In the genomic region with DNA sequence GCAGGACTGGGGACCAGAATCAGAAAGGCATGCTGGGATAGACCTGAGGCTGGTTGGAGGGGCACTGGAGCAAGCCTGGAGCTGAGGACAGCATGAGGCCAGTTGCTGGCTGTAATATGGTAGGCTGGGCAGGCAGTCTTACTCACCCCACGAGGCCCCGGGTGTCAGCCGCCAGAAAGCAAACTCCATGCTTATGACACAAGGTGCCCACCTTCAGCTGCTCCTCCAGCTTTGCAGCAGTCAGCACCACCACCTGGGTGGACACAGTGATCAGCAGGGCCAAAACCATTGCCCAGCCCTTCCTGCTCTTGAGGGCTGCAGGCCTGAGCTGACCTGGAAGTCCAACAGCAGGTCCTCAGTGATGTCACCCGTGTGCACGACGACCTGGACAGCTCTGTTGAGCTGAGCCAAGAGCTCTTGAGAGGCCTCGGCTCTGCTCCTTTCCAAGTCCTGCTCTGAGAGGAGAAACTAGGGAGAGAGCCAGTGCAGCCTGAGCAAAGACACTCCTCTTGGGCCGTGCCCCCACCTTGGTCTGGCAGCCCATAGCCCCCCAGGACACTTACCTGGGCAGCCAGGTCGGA, we compare ENCODE assay signal across 6 cellular contexts. TPM values are rescaled to one million over a fixed set of nuclear protein-coding genes. Genes with fewer than 3 reads are reported as not detected.
DNase-seq lines count a peak whose midpoint lies in the region; ATAC-seq lines count a peak whose summit lies in the region.

No MANE protein-coding gene starts in this region.

- H2BK12ac ChIP-seq in mesenchymal stem cell (ENCODE audit: low read length in 2 of 2) = peak overlapping the region; percentile 60 to 96

- ATAC-seq in CD4-positive, CD25-positive, alpha-beta regulatory T cell (ENCODE audit: low read depth in 2 of 2) = peak in 1 of 2 donors; percentile 15
- ATAC-seq in HG02763 (IDR thresholded peaks at IDR 0.05; ENCODE audit: unreplicated experiment) = no peak

- H3K27ac ChIP-seq in CD4-positive, CD25-positive, alpha-beta regulatory T cell (ENCODE audit: insufficient read depth, low read length, poor library complexity, severe bottlenecking) = peak overlapping the region; percentile 78
- H3K27ac ChIP-seq in mesenchymal stem cell (ENCODE audit: low read length, poor library complexity, severe bottlenecking) = no peak overlapping the region

- H3K27me3 ChIP-seq in CD4-positive, CD25-positive, alpha-beta regulatory T cell (ENCODE audit: control insufficient read depth, insufficient read depth, low read length) = no peaks in the 10 kb centered on the region
- no peaks in the 10 kb centered on the region for H3K27me3 ChIP-seq in mesenchymal stem cell (ENCODE audit: control insufficient read depth in 1 of 2, insufficient read depth in 1 of 2, low read length in 2 of 2)

- peak overlapping the region; percentile 54 for H2BK120ac ChIP-seq in mesenchymal stem cell (ENCODE audit: low read depth, low read length)

- H3K14ac ChIP-seq in mesenchymal stem cell (ENCODE audit: low read length in 2 of 2) = peak overlapping the region in 1 of 2 experiments; percentile 88

- H3K23ac ChIP-seq in mesenchymal stem cell (ENCODE audit: low read length in 2 of 2) = no peak overlapping the region

- H3K27ac Mint-ChIP-seq in CD4-positive, CD25-positive, alpha-beta regulatory T cell = peak overlapping the region; percentile 96 to 99 (median 99)
- H3K27ac Mint-ChIP-seq in activated naive CD8-positive, alpha-beta T cell treated with anti-CD3 and anti-CD28 coated beads for 36 hours = peak overlapping the region; percentile 93

- peak overlapping the region; percentile 91 for H4K8ac ChIP-seq in mesenchymal stem cell (ENCODE audit: low read length)

- peak overlapping the region; percentile 86 for H3K9ac ChIP-seq in mesenchymal stem cell (ENCODE audit: low read length)

- no peak overlapping the region for H2AFZ ChIP-seq in mesenchymal stem cell (ENCODE audit: low read depth, low read length)

- H3K4me1 Mint-ChIP-seq in CD4-positive, CD25-positive, alpha-beta regulatory T cell = peaks cover 3 to 50% (median 16%) of the 10 kb centered on the region in 4 donors
- peaks cover 37% of the 10 kb centered on the region for H3K4me1 Mint-ChIP-seq in activated naive CD8-positive, alpha-beta T cell treated with anti-CD3 and anti-CD28 coated beads for 36 hours

- 90% methylated on average over 9 of the region's 9 CpGs for WGBS in mesenchymal stem cell

- H3K79me1 ChIP-seq in mesenchymal stem cell (replicated peaks; ENCODE audit: low read length, poor library complexity, severe bottlenecking) = no peaks in the 10 kb centered on the region

- H3K36me3 ChIP-seq in CD4-positive, CD25-positive, alpha-beta regulatory T cell (ENCODE audit: control insufficient read depth, insufficient read depth, low read length) = peaks cover 23% of the 10 kb centered on the region
- H3K36me3 ChIP-seq in mesenchymal stem cell (ENCODE audit: control insufficient read depth in 1 of 2, insufficient read depth in 2 of 2, low read depth in 1 of 2, low read length in 2 of 2) = peaks cover 7 to 44% of the 10 kb centered on the region in 2 experiments

- H3K4me1 ChIP-seq in CD4-positive, CD25-positive, alpha-beta regulatory T cell (ENCODE audit: control insufficient read depth, insufficient read depth, low read length, poor library complexity, severe bottlenecking) = peaks cover 29% of the 10 kb centered on the region
- H3K4me1 ChIP-seq in mesenchymal stem cell (ENCODE audit: control insufficient read depth, insufficient read depth, low read depth, low read length) = peaks cover 8% of the 10 kb centered on the region

- no peak overlapping the region for H2BK5ac ChIP-seq in mesenchymal stem cell (ENCODE audit: low read depth, low read length, poor library complexity, severe bottlenecking)

- DNase-seq in CD4-positive, CD25-positive, alpha-beta regulatory T cell = peak in 1 of 3 donors; percentile 27
- no peak for DNase-seq in activated naive CD8-positive, alpha-beta T cell treated with anti-CD3 and anti-CD28 coated beads for 36 hours
- DNase-seq in mesenchymal stem cell = no peak
- DNase-seq in cerebellum (ENCODE audit: low spot score) = no peak
- no peak for DNase-seq in HCEC 1CT

- H3K4ac ChIP-seq in mesenchymal stem cell (ENCODE audit: low read depth in 1 of 2, low read length in 2 of 2) = peak overlapping the region; percentile 84 to 92

- H3K4me3 Mint-ChIP-seq in CD4-positive, CD25-positive, alpha-beta regulatory T cell = peak overlapping the region; percentile 96 to 99 (median 97)
- H3K4me3 Mint-ChIP-seq in activated naive CD8-positive, alpha-beta T cell treated with anti-CD3 and anti-CD28 coated beads for 36 hours = peak overlapping the region; percentile 90

- peak overlapping the region; percentile 96 for H4K91ac ChIP-seq in mesenchymal stem cell (ENCODE audit: low read length)

- no peak overlapping the region for H3K4me2 ChIP-seq in mesenchymal stem cell (ENCODE audit: low read length, poor library complexity, severe bottlenecking)

- no peaks in the 10 kb centered on the region for H3K9me3 ChIP-seq in CD4-positive, CD25-positive, alpha-beta regulatory T cell (ENCODE audit: control insufficient read depth in 2 of 2, low read length in 2 of 2)
- H3K9me3 ChIP-seq in mesenchymal stem cell (ENCODE audit: control insufficient read depth, low read length) = no peaks in the 10 kb centered on the region

- peak overlapping the region; percentile 87 for H2BK15ac ChIP-seq in mesenchymal stem cell (ENCODE audit: low read depth, poor library complexity, severe bottlenecking)

- peaks cover 18% of the 10 kb centered on the region for H3K36me3 Mint-ChIP-seq in CD4-positive, CD25-positive, alpha-beta regulatory T cell
- H3K36me3 Mint-ChIP-seq in activated naive CD8-positive, alpha-beta T cell treated with anti-CD3 and anti-CD28 coated beads for 36 hours = peaks cover 6% of the 10 kb centered on the region

- no peak overlapping the region for H2AK5ac ChIP-seq in mesenchymal stem cell (ENCODE audit: low read length, severe bottlenecking)

- H3K18ac ChIP-seq in mesenchymal stem cell (ENCODE audit: low read depth in 1 of 2, low read length in 2 of 2) = peak overlapping the region; percentile 82 to 91

- H3K9me3 Mint-ChIP-seq in CD4-positive, CD25-positive, alpha-beta regulatory T cell = no peaks in the 10 kb centered on the region
- no peaks in the 10 kb centered on the region for H3K9me3 Mint-ChIP-seq in activated naive CD8-positive, alpha-beta T cell treated with anti-CD3 and anti-CD28 coated beads for 36 hours

- no peaks in the 10 kb centered on the region for H3K27me3 Mint-ChIP-seq in CD4-positive, CD25-positive, alpha-beta regulatory T cell
- no peaks in the 10 kb centered on the region for H3K27me3 Mint-ChIP-seq in activated naive CD8-positive, alpha-beta T cell treated with anti-CD3 and anti-CD28 coated beads for 36 hours

- peak overlapping the region; percentile 87 for H3K4me3 ChIP-seq in CD4-positive, CD25-positive, alpha-beta regulatory T cell (ENCODE audit: low read depth, low read length)
- H3K4me3 ChIP-seq in mesenchymal stem cell (ENCODE audit: insufficient read depth in 1 of 2, low read depth in 1 of 2, low read length in 2 of 2) = peak overlapping the region in 1 of 2 experiments; percentile 83

RNA-seq across cellular contexts. Expression of a gene that starts 0.7 kb away (rescaled TPM):
- total RNA-seq in CD4-positive, CD25-positive, alpha-beta regulatory T cell = 201 TPM
- polyA plus RNA-seq in CD4-positive, CD25-positive, alpha-beta regulatory T cell = 10 to 100 TPM; 30.6 to 41.8 (median 37.4) TPM
- total RNA-seq in activated naive CD8-positive, alpha-beta T cell treated with anti-CD3 and anti-CD28 coated beads for 36 hours = 10 to 100 TPM; 65.1 to 68.0 TPM
- polyA plus RNA-seq in mesenchymal stem cell (2013, experiment 1 of 2) = 33.2 TPM
- 32.7 TPM for polyA plus RNA-seq in mesenchymal stem cell (2013, experiment 2 of 2)
- total RNA-seq in cerebellum = 5.7 TPM

RNA-seq across cellular contexts. Expression of a gene that starts 9.9 kb away (rescaled TPM):
- total RNA-seq in CD4-positive, CD25-positive, alpha-beta regulatory T cell = 1.2 TPM
- polyA plus RNA-seq in CD4-positive, CD25-positive, alpha-beta regulatory T cell = 1 to 10 TPM in 1 of 4 donors, under 1 TPM in 3; 0.62 to 1.0 (median 0.82) TPM
- 1 to 10 TPM; 1.2 to 1.5 TPM for total RNA-seq in activated naive CD8-positive, alpha-beta T cell treated with anti-CD3 and anti-CD28 coated beads for 36 hours
- 12.4 TPM for polyA plus RNA-seq in mesenchymal stem cell (2013, experiment 1 of 2)
- 13.4 TPM for polyA plus RNA-seq in mesenchymal stem cell (2013, experiment 2 of 2)
- 3.7 TPM for total RNA-seq in cerebellum

RNA-seq across cellular contexts. Expression of a gene that starts 13.3 kb away (rescaled TPM):
- 0.32 TPM for total RNA-seq in CD4-positive, CD25-positive, alpha-beta regulatory T cell
- polyA plus RNA-seq in CD4-positive, CD25-positive, alpha-beta regulatory T cell = not detected
- under 1 TPM in 1 of 2 experiments, not detected in 1; 0.37 TPM for total RNA-seq in activated naive CD8-positive, alpha-beta T cell treated with anti-CD3 and anti-CD28 coated beads for 36 hours
- polyA plus RNA-seq in mesenchymal stem cell (2013, experiment 1 of 2) = 0.61 TPM
- polyA plus RNA-seq in mesenchymal stem cell (2013, experiment 2 of 2) = 0.52 TPM
- total RNA-seq in cerebellum = not detected

RNA-seq across cellular contexts. Expression of a gene that starts 26.7 kb away (rescaled TPM):
- 61.5 TPM for total RNA-seq in CD4-positive, CD25-positive, alpha-beta regulatory T cell
- 10 to 100 TPM; 31.6 to 39.6 (median 32.2) TPM for polyA plus RNA-seq in CD4-positive, CD25-positive, alpha-beta regulatory T cell
- total RNA-seq in activated naive CD8-positive, alpha-beta T cell treated with anti-CD3 and anti-CD28 coated beads for 36 hours = 10 to 100 TPM; 24.1 to 30.6 TPM
- polyA plus RNA-seq in mesenchymal stem cell (2013, experiment 1 of 2) = 21.9 TPM
- polyA plus RNA-seq in mesenchymal stem cell (2013, experiment 2 of 2) = 23.3 TPM
- 46.0 TPM for total RNA-seq in cerebellum

RNA-seq across cellular contexts. Expression of a gene that starts 43.4 kb away (rescaled TPM):
- total RNA-seq in CD4-positive, CD25-positive, alpha-beta regulatory T cell = 7.9 TPM
- polyA plus RNA-seq in CD4-positive, CD25-positive, alpha-beta regulatory T cell = 1 to 10 TPM in 3 of 4 donors, under 1 TPM in 1; 0.52 to 3.2 (median 1.7) TPM
- 10 to 100 TPM; 23.0 to 23.6 TPM for total RNA-seq in activated naive CD8-positive, alpha-beta T cell treated with anti-CD3 and anti-CD28 coated beads for 36 hours
- 2.3 TPM for polyA plus RNA-seq in mesenchymal stem cell (2013, experiment 1 of 2)
- 1.8 TPM for polyA plus RNA-seq in mesenchymal stem cell (2013, experiment 2 of 2)
- 6.4 TPM for total RNA-seq in cerebellum
